In the genomic region with DNA sequence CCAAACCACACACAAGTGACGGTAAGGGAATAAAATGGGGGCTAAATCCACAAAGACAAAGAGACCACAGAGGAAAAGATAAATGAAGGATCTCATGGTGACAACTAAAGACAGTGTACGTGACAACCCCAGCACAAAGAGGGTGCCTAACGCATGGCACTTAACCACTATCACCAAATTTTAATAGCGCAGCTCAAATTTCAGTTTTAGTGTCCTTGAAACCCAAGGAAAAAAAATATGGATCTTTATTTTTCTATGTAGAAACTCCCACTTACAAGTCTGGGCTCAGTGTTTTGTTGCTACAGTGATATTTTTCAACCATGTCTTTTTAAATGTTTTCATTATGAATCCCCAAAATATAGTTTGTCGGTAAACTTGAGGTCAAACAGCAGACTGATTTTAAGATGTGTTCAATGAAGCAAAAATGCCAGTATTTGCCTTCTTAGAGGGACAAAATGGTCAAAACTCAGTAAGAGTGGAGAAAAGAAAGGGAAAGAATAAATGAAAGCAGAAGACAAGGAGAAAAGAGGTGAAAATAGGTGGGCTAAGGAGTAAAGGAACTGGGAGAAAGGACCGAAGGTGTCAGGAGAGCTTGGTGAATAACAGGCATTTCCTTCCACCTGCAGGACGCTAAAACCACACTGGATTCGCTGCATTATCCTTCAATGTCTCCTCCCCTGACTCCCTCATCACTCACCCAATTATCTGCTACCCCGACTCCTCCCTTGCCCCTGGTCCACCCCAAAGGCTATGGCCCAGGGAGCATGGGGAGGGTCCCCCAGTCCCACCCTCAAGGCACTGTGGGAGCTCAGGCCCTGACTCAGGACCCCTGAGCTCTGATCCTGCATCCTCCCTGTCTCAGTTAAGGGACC, we compare ENCODE assay signal across 33 cellular contexts. TPM values are rescaled to one million over a fixed set of nuclear protein-coding genes. Genes with fewer than 3 reads are reported as not detected.
A peak's percentile ranks its signal among the peaks of the same experiment; 100 is the strongest.
DNase-seq lines count a peak whose midpoint lies in the region; FAIRE-seq and TF ChIP-seq lines count a peak whose summit lies in the region.
"Had no signal": no experiment of that assay in that cellular context is flagged by ENCODE, and none has a peak within 500 bp of the region (broad histone marks: within the 10 kb centered on the region; RNA-seq: fewer than 3 reads in every experiment).

No MANE protein-coding gene starts in this region.

- TF ChIP-seq CTCF in Loucy (conservative IDR thresholded peaks at IDR 0.05; ENCODE audit: low read length) (no peak), breast epithelium (IDR thresholded peaks at IDR 0.05) (no peak), mesothelial cell of epicardium (IDR thresholded peaks at IDR 0.05; ENCODE audit: unreplicated experiment) (no peak)

- no peak overlapping the region for H3K9ac ChIP-seq in Loucy (ENCODE audit: low read depth, low read length, poor library complexity, severe bottlenecking)
- no peak overlapping the region for H3K9ac ChIP-seq in neuronal stem cell (ENCODE audit: low read depth, low read length, poor library complexity)
- H3K9ac ChIP-seq: GM23248 had no signal

- H3K79me2 ChIP-seq in Loucy (ENCODE audit: insufficient read depth, low read length) = peaks cover 21% of the 10 kb centered on the region; the same call in 1 of the 2 replicates

- peaks cover 4% of the 10 kb centered on the region for H3K79me1 ChIP-seq in neuronal stem cell (ENCODE audit: low read depth, low read length)

- no peaks in the 10 kb centered on the region for H3K36me3 ChIP-seq in Loucy (ENCODE audit: insufficient read depth, low read length)
- no peaks in the 10 kb centered on the region for H3K36me3 ChIP-seq in breast epithelium
- H3K36me3 ChIP-seq in neuronal stem cell (replicated peaks in 1 of 2; ENCODE audit: control insufficient read depth in 2 of 2, insufficient read depth in 2 of 2, low read length in 2 of 2) = no peaks in the 10 kb centered on the region
- H3K36me3 ChIP-seq: cardiac muscle cell, heart left ventricle, Peyer's patch, tibial artery had no signal

- intact Hi-C loops in breast epithelium (cut with DNase I; ENCODE audit: low total_unique reads) = no loop called here

- no peaks in the 10 kb centered on the region for H3K9me2 ChIP-seq in Loucy (replicated peaks; ENCODE audit: low read depth, low read length)

- H3K27me3 Mint-ChIP-seq in mesothelial cell of epicardium (ENCODE audit: low read depth) = no peaks in the 10 kb centered on the region

- H3K27ac Mint-ChIP-seq in mesothelial cell of epicardium = no peak overlapping the region
- H3K27ac Mint-ChIP-seq: activated naive CD4-positive, alpha-beta T cell treated with anti-CD3 and anti-CD28 coated beads, Interleukin-2, amount 50 U/mL, for 72 hours; HFFc6 had no signal

- H3K9me3 ChIP-seq in Loucy (ENCODE audit: insufficient read depth, low read depth, low read length) = no peaks in the 10 kb centered on the region
- H3K9me3 ChIP-seq in breast epithelium = no peaks in the 10 kb centered on the region
- H3K9me3 ChIP-seq in neuronal stem cell (replicated peaks in 1 of 2; ENCODE audit: control insufficient read depth in 2 of 2, insufficient read depth in 1 of 2, low read depth in 1 of 2, low read length in 2 of 2) = peaks cover 0 to 2% of the 10 kb centered on the region in 2 donors
- H3K9me3 ChIP-seq: heart left ventricle, Peyer's patch, tibial artery had no signal

- H3K36me3 Mint-ChIP-seq in mesothelial cell of epicardium = no peaks in the 10 kb centered on the region

- H3K4me3 ChIP-seq in Loucy (ENCODE audit: low read length, poor library complexity, severe bottlenecking) = no peak overlapping the region
- peak overlapping the region in 1 of 3 donors; percentile 39 for H3K4me3 ChIP-seq in breast epithelium
- no peak overlapping the region for H3K4me3 ChIP-seq in neuronal stem cell (ENCODE audit: low read length in 2 of 2)
- H3K4me3 ChIP-seq: cardiac muscle cell, GM23248, heart left ventricle had no signal

- no peak overlapping the region for H3K4ac ChIP-seq in neuronal stem cell (ENCODE audit: low read length)

- H3K27ac ChIP-seq in breast epithelium = peak overlapping the region; percentile 2 to 57
- no peak overlapping the region for H3K27ac ChIP-seq in neuronal stem cell (replicated peaks; ENCODE audit: low read length)
- H3K27ac ChIP-seq: C4-2B, cardiac muscle cell, GM23248, heart left ventricle, Peyer's patch had no signal

- H3K4me1 ChIP-seq in Loucy (ENCODE audit: insufficient read depth, low read length, poor library complexity, severe bottlenecking) = peaks cover 37% of the 10 kb centered on the region
- H3K4me1 ChIP-seq in breast epithelium = peaks cover 0 to 14% of the 10 kb centered on the region in 2 donors
- peaks cover 8 to 17% of the 10 kb centered on the region in 2 donors for H3K4me1 ChIP-seq in neuronal stem cell (ENCODE audit: control insufficient read depth in 2 of 2, insufficient read depth in 1 of 2, low read depth in 1 of 2, low read length in 2 of 2)

- no peak overlapping the region for H3K14ac ChIP-seq in neuronal stem cell (ENCODE audit: low read length)

- peaks cover 30% of the 10 kb centered on the region for H3K4me1 Mint-ChIP-seq in mesothelial cell of epicardium

- no peak overlapping the region for H2BK5ac ChIP-seq in neuronal stem cell (ENCODE audit: low read length)

- no peaks in the 10 kb centered on the region for H4K20me1 ChIP-seq in Loucy (ENCODE audit: insufficient read depth, low read length, poor library complexity, severe bottlenecking)

- WGBS in neuronal stem cell (ENCODE audit: extremely low coverage in 2 of 2, insufficient read length in 2 of 2, insufficient replicate concordance in 1 of 2), 2 donors = no CpG with 5 or more reads among the region's 9 CpGs

- no peaks in the 10 kb centered on the region; the same call in 1 of the 2 replicates for H3F3A ChIP-seq in Loucy (ENCODE audit: low read depth)

- H3K9me3 Mint-ChIP-seq in mesothelial cell of epicardium = no peaks in the 10 kb centered on the region
- H3K9me3 Mint-ChIP-seq: activated naive CD4-positive, alpha-beta T cell treated with anti-CD3 and anti-CD28 coated beads, Interleukin-2, amount 50 U/mL, for 72 hours; HFFc6; naive thymus-derived CD4-positive, alpha-beta T cell had no signal

- no peak overlapping the region for H4K91ac ChIP-seq in neuronal stem cell (ENCODE audit: low read depth, low read length, poor library complexity)

- no peak overlapping the region for H2BK120ac ChIP-seq in neuronal stem cell (ENCODE audit: low read depth, low read length)

- no peak overlapping the region for H2BK15ac ChIP-seq in neuronal stem cell (ENCODE audit: low read length)

- FAIRE-seq in GM12892 (lab: Jason Lieb, UNC) = peak; percentile 21
- FAIRE-seq: kidney had no signal

- H2AFZ ChIP-seq in Loucy (ENCODE audit: low read length) = no peak overlapping the region
- no peak overlapping the region for H2AFZ ChIP-seq in neuronal stem cell (ENCODE audit: low read length)
- H2AFZ ChIP-seq: GM23248 had no signal

- peak overlapping the region; percentile 15 for H3K18ac ChIP-seq in neuronal stem cell (ENCODE audit: low read length)

- no peak overlapping the region for H2AK5ac ChIP-seq in neuronal stem cell (ENCODE audit: low read depth, low read length)

- no peak overlapping the region for H3K23ac ChIP-seq in neuronal stem cell (ENCODE audit: low read depth, low read length, poor library complexity)

- DNase-seq in GM12892 (ENCODE audit: insufficient read length) (no peak), breast epithelium (ENCODE audit: low spot score in 2 of 2) (no peak), neuronal stem cell (ENCODE audit: low spot score) (no peak), mesothelial cell of epicardium (ENCODE audit: low spot score in 2 of 2, unreplicated experiment in 2 of 2) (no peak)
- DNase-seq in activated CD4-positive, alpha-beta T cell treated with anti-CD3 and anti-CD28 coated beads, Interleukin-2, amount 50 U/mL, for 1 hour = no peak
- no peak for DNase-seq in central memory CD4-positive, alpha-beta T cell
- DNase-seq: activated CD4-positive, alpha-beta T cell treated with anti-CD3 and anti-CD28 coated beads for 4 hours; activated CD8-positive, alpha-beta memory T cell treated with anti-CD3 and anti-CD28 coated beads for 24 hours; activated effector memory CD4-positive, alpha-beta T cell treated with Interleukin-2 at 50 U/mL for 16 hours; activated T-cell treated with anti-CD3 and anti-CD28 coated beads, Interleukin-2, amount 50 U/mL, for 1 hour; anterior cingulate cortex; COR-L47; DMS79; foreskin fibroblast; GDM1; GM23248; HFFc6; kidney; midbrain; naive thymus-derived CD4-positive, alpha-beta T cell; NCI-H1105; NCI-H187; NCI-H2227 treated with DMSO at 0.1 percent for 48 hours; Peyer's patch; SHP77 treated with DMSO at 0.1 percent for 48 hours; stimulated activated CD4-positive, alpha-beta T cell treated with anti-CD3 and anti-CD28 coated beads, Interleukin-15, amount 100 ng/mL, for 24 hours; stimulated activated CD4-positive, alpha-beta T cell treated with anti-CD3 and anti-CD28 coated beads, Interleukin-4, amount 100 ng/mL, for 4 hours; tibial artery had no signal

- H3K27me3 ChIP-seq in Loucy (ENCODE audit: insufficient read depth, low read length, poor library complexity, severe bottlenecking) (no peaks in the 10 kb centered on the region), breast epithelium (no peaks in the 10 kb centered on the region), neuronal stem cell (ENCODE audit: control insufficient read depth in 3 of 3, insufficient read depth in 3 of 3, low read depth in 1 of 3, low read length in 3 of 3) (peaks cover 0 to 9% (median 7%) of the 10 kb centered on the region in 3 experiments)
- H3K27me3 ChIP-seq: cardiac muscle cell, heart left ventricle, Peyer's patch, tibial artery had no signal

- H2BK12ac ChIP-seq in neuronal stem cell (ENCODE audit: low read length) = no peak overlapping the region

- no peak for TF ChIP-seq POLR2A in GM12892 (IDR thresholded peaks at IDR 0.05; ENCODE audit: low read depth, low read length)
- no peak for TF ChIP-seq POLR2A in breast epithelium (IDR thresholded peaks at IDR 0.05)

- no peak overlapping the region for H3K4me3 Mint-ChIP-seq in mesothelial cell of epicardium
- H3K4me3 Mint-ChIP-seq: HFFc6 had no signal

- H4K8ac ChIP-seq in neuronal stem cell (ENCODE audit: low read depth, low read length) = no peak overlapping the region

- H3K4me2 ChIP-seq in Loucy (ENCODE audit: low read depth, low read length, poor library complexity, severe bottlenecking) (peak overlapping the region; percentile 48), neuronal stem cell (ENCODE audit: insufficient read depth, low read length, poor library complexity, severe bottlenecking) (no peak overlapping the region)

RNA-seq across cellular contexts. Expression of a gene that starts 3.5 kb away (rescaled TPM):
- 0.53 TPM for polyA plus RNA-seq in GM12892 (2012; ENCODE audit: missing spikeins)
- total RNA-seq in breast epithelium (10 to 100 TPM; 37.9 to 61.8 (median 42.9) TPM), mesothelial cell of epicardium (26.3 to 28.5 TPM (median 28.0 TPM) in 3 replicates)
- polyA plus RNA-seq in neuronal stem cell (2013, experiment 1 of 2) = 13.3 TPM
- 13.2 TPM for polyA plus RNA-seq in neuronal stem cell (2013, experiment 2 of 2)

RNA-seq across cellular contexts. Expression of a gene that starts 21.7 kb away (rescaled TPM):
- 23.2 TPM for polyA plus RNA-seq in GM12892 (2012; ENCODE audit: missing spikeins)
- total RNA-seq in breast epithelium (100 to 1,000 TPM in 1 of 3 donors, 10 to 100 TPM in 2; 80.5 to 115 (median 98.6) TPM), mesothelial cell of epicardium (75.2 to 90.1 TPM (median 80.3 TPM) in 3 replicates)
- polyA plus RNA-seq in neuronal stem cell (2013, experiment 1 of 2) = 12.5 TPM
- 14.1 TPM for polyA plus RNA-seq in neuronal stem cell (2013, experiment 2 of 2)
